In the genomic region with DNA sequence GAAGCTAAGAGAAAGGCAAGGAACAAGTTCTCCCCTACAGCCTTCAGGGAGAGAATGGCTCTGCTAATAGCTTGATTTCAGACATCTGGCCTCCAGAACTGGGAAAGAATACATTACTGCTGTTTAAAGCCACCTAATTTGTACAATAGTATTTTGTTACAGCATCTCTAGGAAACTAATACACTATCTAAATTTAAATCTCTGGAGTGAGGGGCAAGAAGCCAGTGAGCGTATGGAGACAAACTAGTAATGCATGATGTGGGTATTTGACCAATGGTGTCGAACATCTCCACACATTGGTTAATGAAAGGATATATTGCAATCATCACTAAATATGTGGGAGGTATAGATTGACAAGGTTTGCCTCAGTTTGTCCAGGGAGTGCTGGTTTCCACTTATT, we compare ENCODE assay signal across 8 cellular contexts.
"Had no signal": no experiment of that assay in that cellular context is flagged by ENCODE, and none has a peak within 500 bp of the region (broad histone marks: within the 10 kb centered on the region; RNA-seq: fewer than 3 reads in every experiment).

No MANE protein-coding gene starts in this region.

- DNase-seq: GDM1, GF-D8 had no signal

- ATAC-seq: GM12878 had no signal

- FAIRE-seq: G401.6, GM12878, GM12891, GM12892, GM18507, GM19239 had no signal

- H3K4me3 ChIP-seq: GM12878 had no signal
